ENCODE assay signal across 1 cellular context in the genomic region with DNA sequence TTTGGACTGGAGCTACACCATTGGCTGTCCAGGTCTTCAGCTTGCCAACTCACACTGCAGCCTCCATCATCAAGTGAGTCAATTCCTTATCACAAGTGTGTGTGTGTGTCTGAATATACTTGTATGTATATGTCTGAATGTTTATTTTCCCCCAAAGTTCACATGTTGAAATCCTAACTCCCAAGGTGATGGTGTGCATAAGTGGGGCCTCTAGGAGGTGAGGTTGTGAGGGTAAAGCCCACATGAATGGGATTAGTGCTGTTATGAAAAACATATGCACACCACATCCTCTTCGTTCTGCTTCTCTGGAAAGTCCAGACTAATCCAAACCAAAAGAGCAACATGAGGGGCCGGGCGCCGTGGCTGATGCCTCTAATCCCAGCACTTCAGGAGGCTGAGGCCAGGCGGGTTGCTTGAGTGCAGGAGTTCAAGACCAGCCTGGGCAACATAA.
A peak's percentile ranks its signal among the peaks of the same experiment; 100 is the strongest.
TF ChIP-seq lines count a peak whose summit lies in the region.

No MANE protein-coding gene starts in this region.

TF ChIP-seq in GM12878, 131 proteins besides CTCF, POLR2A, EP300 and RAD21:
- TF ChIP-seq, protein P1, sequence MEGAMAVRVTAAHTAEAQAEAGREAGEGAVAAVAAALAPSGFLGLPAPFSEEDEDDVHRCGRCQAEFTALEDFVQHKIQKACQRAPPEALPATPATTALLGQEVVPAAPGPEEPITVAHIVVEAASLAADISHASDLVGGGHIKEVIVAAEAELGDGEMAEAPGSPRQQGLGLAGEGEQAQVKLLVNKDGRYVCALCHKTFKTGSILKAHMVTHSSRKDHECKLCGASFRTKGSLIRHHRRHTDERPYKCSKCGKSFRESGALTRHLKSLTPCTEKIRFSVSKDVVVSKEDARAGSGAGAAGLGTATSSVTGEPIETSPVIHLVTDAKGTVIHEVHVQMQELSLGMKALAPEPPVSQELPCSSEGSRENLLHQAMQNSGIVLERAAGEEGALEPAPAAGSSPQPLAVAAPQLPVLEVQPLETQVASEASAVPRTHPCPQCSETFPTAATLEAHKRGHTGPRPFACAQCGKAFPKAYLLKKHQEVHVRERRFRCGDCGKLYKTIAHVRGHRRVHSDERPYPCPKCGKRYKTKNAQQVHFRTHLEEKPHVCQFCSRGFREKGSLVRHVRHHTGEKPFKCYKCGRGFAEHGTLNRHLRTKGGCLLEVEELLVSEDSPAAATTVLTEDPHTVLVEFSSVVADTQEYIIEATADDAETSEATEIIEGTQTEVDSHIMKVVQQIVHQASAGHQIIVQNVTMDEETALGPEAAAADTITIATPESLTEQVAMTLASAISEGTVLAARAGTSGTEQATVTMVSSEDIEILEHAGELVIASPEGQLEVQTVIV (IDR thresholded peaks at IDR 0.05; ENCODE audit: borderline replicate concordance, partially characterized antibody) = no peak
- TF ChIP-seq MYB (IDR thresholded peaks at IDR 0.05; ENCODE audit: borderline replicate concordance, low read depth, low read length) = no peak
- TF ChIP-seq RUNX3 (IDR thresholded peaks at IDR 0.05; ENCODE audit: low read length) = peak; percentile 66
- peak; percentile 25; the same call in 1 of the 2 replicates for TF ChIP-seq SPI1 (IDR thresholded peaks at IDR 0.05; ENCODE audit: borderline replicate concordance, insufficient read depth, low read depth, low read length)
- no peak for TF ChIP-seq CEBPB (IDR thresholded peaks at IDR 0.05; ENCODE audit: borderline replicate concordance in 1 of 2, low read depth in 2 of 2, low read length in 2 of 2)
- no peak for TF ChIP-seq NRF1 (conservative IDR thresholded peaks at IDR 0.05; ENCODE audit: low read depth, low read length)
